ENCODE assay signal across 18 cellular contexts in genomic region chr2:144666032-144666431, GRCh38.
A peak's percentile ranks its signal among the peaks of the same experiment; 100 is the strongest.
DNase-seq lines count a peak whose midpoint lies in the region; ATAC-seq, FAIRE-seq and TF ChIP-seq lines count a peak whose summit lies in the region.
"Had no signal": no experiment of that assay in that cellular context is flagged by ENCODE, and none has a peak within 500 bp of the region (broad histone marks: within the 10 kb centered on the region; RNA-seq: fewer than 3 reads in every experiment).

No MANE protein-coding gene starts in this region.

- peaks cover 19% of the 10 kb centered on the region for H3K36me3 Mint-ChIP-seq in dendritic cell treated with granulocyte-macrophage colony-stimulating factor and Interleukin-4, amounts not matched to agents 40 ng/mL and 50 ng/mL, for 4 days (ENCODE audit: low read depth)
- H3K36me3 Mint-ChIP-seq: brain had no signal

- ATAC-seq in HepG2 (no peak), right lobe of liver (no peak), upper lobe of right lung (peak; percentile 39)
- ATAC-seq: activated T-helper 17 cell treated with anti-CD3 and anti-CD28 coated beads, Interleukin-2, amount 50 U/mL, for 72 hours had no signal

- peak overlapping the region; percentile 95 for H3K27ac Mint-ChIP-seq in dendritic cell treated with granulocyte-macrophage colony-stimulating factor and Interleukin-4, amounts not matched to agents 40 ng/mL and 50 ng/mL, for 4 days
- H3K27ac Mint-ChIP-seq: activated T-helper 17 cell treated with anti-CD3 and anti-CD28 coated beads, Interleukin-2, amount 50 U/mL, for 72 hours; brain had no signal

- CTCF ChIA-PET in HepG2 (lab: Yijun Ruan, JAX; ENCODE audit: low intra/inter-chr PET ratio, low total read pairs) (no interaction called here), RWPE1 (lab: Yijun Ruan, JAX) (no interaction called here)

- intact Hi-C loops in HepG2 (cut with micrococcal nuclease; ENCODE audit: unreplicated experiment) (no loop called here), right lobe of liver (cut with DNase I) (no loop called here), upper lobe of right lung (cut with DNase I) (no loop called here)
- intact Hi-C loops in dendritic cell treated with granulocyte-macrophage colony-stimulating factor and Interleukin-4, amounts not matched to agents 40 ng/mL and 50 ng/mL, for 4 days (cut with micrococcal nuclease): no loop called here

- BruUV-seq in HepG2 (replicated peaks; lab: Mats Ljungman, UMichigan): no TSS peak

- H3K4me1 ChIP-seq in HepG2 (ENCODE audit: insufficient read depth, low read length) (no peaks in the 10 kb centered on the region), right lobe of liver (no peaks in the 10 kb centered on the region), upper lobe of right lung (no peaks in the 10 kb centered on the region)
- H3K4me1 ChIP-seq: parathyroid adenoma had no signal

- H3K27ac ChIP-seq in HepG2 (ENCODE audit: extremely low read length, insufficient read depth, low read length): no peak overlapping the region
- no peak overlapping the region for H3K27ac ChIP-seq in right lobe of liver
- no peak overlapping the region for H3K27ac ChIP-seq in RWPE1
- H3K27ac ChIP-seq in upper lobe of right lung: no peak overlapping the region
- no peak overlapping the region for H3K27ac ChIP-seq in caudate nucleus (ENCODE audit: low read depth, low read length)
- H3K27ac ChIP-seq: hepatocyte, parathyroid adenoma had no signal

- no peak for TF ChIP-seq EP300 in HepG2 (IDR thresholded peaks at IDR 0.05; ENCODE audit: low read depth in 2 of 2, low read length in 2 of 2)
- TF ChIP-seq EP300 in HepG2 (CRISPR knock-in tag; IDR thresholded peaks at IDR 0.05; ENCODE audit: borderline replicate concordance): no peak

- TF ChIP-seq RAD21 in HepG2 (CRISPR knock-in tag; IDR thresholded peaks at IDR 0.05): no peak

- no peaks in the 10 kb centered on the region for H3K9me3 Mint-ChIP-seq in dendritic cell treated with granulocyte-macrophage colony-stimulating factor and Interleukin-4, amounts not matched to agents 40 ng/mL and 50 ng/mL, for 4 days
- H3K9me3 Mint-ChIP-seq: activated T-helper 17 cell treated with anti-CD3 and anti-CD28 coated beads, Interleukin-2, amount 50 U/mL, for 72 hours; brain had no signal

- H3K9me3 ChIP-seq in HepG2 (ENCODE audit: low read length) (no peaks in the 10 kb centered on the region), right lobe of liver (no peaks in the 10 kb centered on the region), upper lobe of right lung (no peaks in the 10 kb centered on the region)
- H3K9me3 ChIP-seq: HAP-1 had no signal

- peaks cover 76% of the 10 kb centered on the region for H3K4me1 Mint-ChIP-seq in dendritic cell treated with granulocyte-macrophage colony-stimulating factor and Interleukin-4, amounts not matched to agents 40 ng/mL and 50 ng/mL, for 4 days (ENCODE audit: low read depth)
- H3K4me1 Mint-ChIP-seq: activated T-helper 17 cell treated with anti-CD3 and anti-CD28 coated beads, Interleukin-2, amount 50 U/mL, for 72 hours had no signal

- no peaks in the 10 kb centered on the region for H3K27me3 Mint-ChIP-seq in dendritic cell treated with granulocyte-macrophage colony-stimulating factor and Interleukin-4, amounts not matched to agents 40 ng/mL and 50 ng/mL, for 4 days

- DNase-seq in HepG2 (ENCODE audit: low spot score) (no peak), right lobe of liver (no peak), RWPE1 (ENCODE audit: low spot score) (peak; percentile 7), upper lobe of right lung (no peak), caudate nucleus (lab: John Stamatoyannopoulos, UW) (no peak), NCI-H1694 treated with DMSO at 0.1 percent for 48 hours (lab: John Stamatoyannopoulos, UW) (no peak), ACHN (no peak)
- DNase-seq: activated CD4-positive, alpha-beta T cell treated with anti-CD3 and anti-CD28 coated beads for 4 hours; C1 segment of cervical spinal cord; stimulated activated naive CD4-positive, alpha-beta T cell; T-helper 1 cell had no signal

- in situ Hi-C loops in HepG2 (cut with HindIII; ENCODE audit: extremely low pct_ligation_motif_present, low pct_unique_long_range_greater_than_20kb) (no loop called here), ACHN (cut with HindIII; ENCODE audit: low pct_ligation_motif_present, low pct_unique_long_range_greater_than_20kb, low sequenced_read_pairs) (no loop called here)

- no peaks in the 10 kb centered on the region for H4K20me1 ChIP-seq in HepG2 (ENCODE audit: insufficient read depth, low read length)

- H3K36me3 ChIP-seq in HepG2 (replicated peaks in 1 of 2; ENCODE audit: control insufficient read depth in 1 of 2, insufficient read depth in 2 of 2, low read length in 2 of 2): no peaks in the 10 kb centered on the region
- H3K36me3 ChIP-seq in right lobe of liver: no peaks in the 10 kb centered on the region
- no peaks in the 10 kb centered on the region for H3K36me3 ChIP-seq in upper lobe of right lung
- H3K36me3 ChIP-seq: HAP-1 had no signal

- H3K9ac ChIP-seq in HepG2 (ENCODE audit: insufficient read depth, low read depth, low read length): no peak overlapping the region
- H3K9ac ChIP-seq: parathyroid adenoma had no signal

- TF ChIP-seq CTCF in HepG2 (CRISPR knock-in tag; IDR thresholded peaks at IDR 0.05) (no peak), right lobe of liver (IDR thresholded peaks at IDR 0.05) (no peak), RWPE1 (conservative IDR thresholded peaks at IDR 0.05; ENCODE audit: low read depth) (no peak), upper lobe of right lung (IDR thresholded peaks at IDR 0.05) (no peak)

- TF ChIP-seq POLR2A in HepG2 (IDR thresholded peaks at IDR 0.05; ENCODE audit: insufficient read depth in 1 of 2, low read depth in 2 of 2, low read length in 2 of 2): no peak
- TF ChIP-seq POLR2A in right lobe of liver (IDR thresholded peaks at IDR 0.05): no peak

- H3K4me3 Mint-ChIP-seq in dendritic cell treated with granulocyte-macrophage colony-stimulating factor and Interleukin-4, amounts not matched to agents 40 ng/mL and 50 ng/mL, for 4 days: no peak overlapping the region
- H3K4me3 Mint-ChIP-seq: activated T-helper 17 cell treated with anti-CD3 and anti-CD28 coated beads, Interleukin-2, amount 50 U/mL, for 72 hours; brain had no signal

- H3K4me2 ChIP-seq in HepG2 (ENCODE audit: low read depth, low read length): no peak overlapping the region
- H3K4me2 ChIP-seq: hepatocyte had no signal

- H3K4me3 ChIP-seq in HepG2 (replicated peaks in 1 of 3; ENCODE audit: insufficient read depth in 1 of 3, low read depth in 2 of 3, low read length in 3 of 3) (no peak overlapping the region), right lobe of liver (no peak overlapping the region), upper lobe of right lung (no peak overlapping the region)
- H3K4me3 ChIP-seq: HAP-1, hepatocyte had no signal

- POLR2A ChIA-PET in HepG2 (lab: Yijun Ruan, JAX): no interaction called here
- POLR2A ChIA-PET in RWPE1 (lab: Yijun Ruan, JAX; ENCODE audit: low non-redundant PET): no interaction called here

- FAIRE-seq in HepG2 (lab: Jason Lieb, UNC): no peak
- FAIRE-seq: islet of Langerhans had no signal

- H2AFZ ChIP-seq in HepG2 (ENCODE audit: low read length): no peak overlapping the region
- H2AFZ ChIP-seq: hepatocyte, parathyroid adenoma had no signal

- 9% methylated on average over 5 of the region's 5 CpGs for WGBS in HepG2 (ENCODE audit: low lambda C conversion rate)
- 37% methylated on average over 5 of the region's 5 CpGs for WGBS in right lobe of liver (ENCODE audit: insufficient coverage, low coverage, low lambda C conversion rate, missing lambda C conversion rate)

- H3K79me2 ChIP-seq in HepG2 (ENCODE audit: insufficient read depth, low read length): no peaks in the 10 kb centered on the region
- H3K79me2 ChIP-seq: hepatocyte, parathyroid adenoma had no signal

- H3K27me3 ChIP-seq in HepG2 (ENCODE audit: control insufficient read depth in 1 of 2, insufficient read depth in 2 of 2, low read length in 2 of 2): no peaks in the 10 kb centered on the region
- H3K27me3 ChIP-seq in right lobe of liver: no peaks in the 10 kb centered on the region
- H3K27me3 ChIP-seq in upper lobe of right lung: no peaks in the 10 kb centered on the region
- H3K27me3 ChIP-seq: hepatocyte had no signal

TF ChIP-seq in HepG2, 621 proteins besides CTCF, POLR2A, EP300 and RAD21:
- TF ChIP-seq GTF2F1 (IDR thresholded peaks at IDR 0.05; ENCODE audit: low read length): no peak
- TF ChIP-seq CEBPB (IDR thresholded peaks at IDR 0.05; ENCODE audit: borderline replicate concordance, low read depth, low read length): peak; percentile 5; the same call in 1 of the 2 replicates
